16 cellular contexts compared by ENCODE assay signal in genomic region chrX:101925733-101926132, GRCh38. TPM values are rescaled to one million over a fixed set of nuclear protein-coding genes. Genes with fewer than 3 reads are reported as not detected.
DNase-seq lines count a peak whose midpoint lies in the region; ATAC-seq and TF ChIP-seq lines count a peak whose summit lies in the region.
"Had no signal": no experiment of that assay in that cellular context is flagged by ENCODE, and none has a peak within 500 bp of the region (broad histone marks: within the 10 kb centered on the region; RNA-seq: fewer than 3 reads in every experiment).

No MANE protein-coding gene starts in this region.

- peak overlapping the region in 1 of 12 donors; percentile 50 for H3K27ac ChIP-seq in heart left ventricle
- H3K27ac ChIP-seq: 22Rv1; A549; BLaER1 treated with 17β-estradiol and CSF1 and Interleukin-3, amounts not matched to agents 10 nM and 100 nM; C4-2B had no signal

- intact Hi-C loops in heart left ventricle (cut with DNase I): loop anchor here in 1 of 10 donors (10.0 kb wide), 1 partner anchor 311 kb away; the partner anchor contains the start of gene ARMCX6
- intact Hi-C loops in Right ventricle myocardium superior (cut with DNase I): no loop called here
- intact Hi-C loops in left ventricle myocardium superior (cut with micrococcal nuclease): no loop called here
- intact Hi-C loops in left cardiac atrium (cut with DNase I): no loop called here

- peaks cover 0 to 8% (median 0%) of the 10 kb centered on the region in 12 donors for H3K4me1 ChIP-seq in heart left ventricle
- H3K4me1 ChIP-seq: A549, Caco-2 had no signal

- H3K27me3 ChIP-seq in heart left ventricle: peaks cover 0 to 3% (median 0%) of the 10 kb centered on the region in 9 donors
- H3K27me3 ChIP-seq: BLaER1 treated with 17β-estradiol and CSF1 and Interleukin-3, amounts not matched to agents 10 nM and 100 nM had no signal

- ATAC-seq in heart left ventricle (peak in 3 of 4 donors; percentile 53 to 77 (median 61)), Right ventricle myocardium superior (ENCODE audit: poor library complexity) (no peak), left ventricle myocardium superior (peak; percentile 19), left cardiac atrium (no peak), HG03045 (IDR thresholded peaks at IDR 0.05; ENCODE audit: unreplicated experiment) (no peak)
- ATAC-seq: A549; CD8-positive, alpha-beta T cell had no signal

- no peak for TF ChIP-seq CTCF in heart left ventricle (IDR thresholded peaks at IDR 0.05)

- no peaks in the 10 kb centered on the region for H3K9me3 ChIP-seq in heart left ventricle
- H3K9me3 ChIP-seq: A549; BLaER1 treated with 17β-estradiol and CSF1 and Interleukin-3, amounts not matched to agents 10 nM and 100 nM; Caco-2 had no signal

- WGBS in heart left ventricle, 4 donors: 44 to 56% (median 50%) methylated on average over 5 of the region's 5 CpGs

- H3K4me3 ChIP-seq in heart left ventricle: no peak overlapping the region
- H3K4me3 ChIP-seq: A549; BLaER1 treated with 17β-estradiol and CSF1 and Interleukin-3, amounts not matched to agents 10 nM and 100 nM had no signal

- TF ChIP-seq POLR2A in heart left ventricle (IDR thresholded peaks at IDR 0.05): no peak

- no peaks in the 10 kb centered on the region for H3K36me3 ChIP-seq in heart left ventricle
- H3K36me3 ChIP-seq: BLaER1 treated with 17β-estradiol and CSF1 and Interleukin-3, amounts not matched to agents 10 nM and 100 nM had no signal

- no peak for DNase-seq in heart left ventricle
- DNase-seq in Right ventricle myocardium superior: no peak
- DNase-seq in left ventricle myocardium superior: no peak
- no peak for DNase-seq in left cardiac atrium
- DNase-seq: AML-193; Caco-2; Calu3; CD4-positive, alpha-beta T cell; CD8-positive, alpha-beta T cell; DMS79 treated with DMSO at 0.1 percent for 48 hours; GF-D8 had no signal

RNA-seq across cellular contexts. Expression of gene ZMAT1, which starts 6.1 kb away (rescaled TPM):
- total RNA-seq in heart left ventricle (1 to 10 TPM; 2.6 to 7.3 (median 5.3) TPM), Right ventricle myocardium superior (3.8 TPM), left ventricle myocardium superior (4.5 TPM), left cardiac atrium (1 to 10 TPM; 3.9 to 4.1 TPM)
- polyA plus RNA-seq in heart left ventricle: 1 to 10 TPM; 1.0 to 7.1 TPM

Comparison
In these comparisons a context has a peak if more than half of its experiments do, and no peak if none do; other contexts are left out.
1. ATAC-seq: peak in heart left ventricle (3 of 4) and left ventricle myocardium superior (single experiment); none in Right ventricle myocardium superior (single experiment), left cardiac atrium (0 of 2) and HG03045 (single experiment).